17 cellular contexts compared by ENCODE assay signal in genomic region chr4:152676052-152676854, GRCh38. TPM values are rescaled to one million over a fixed set of nuclear protein-coding genes. Genes with fewer than 3 reads are reported as not detected.
DNase-seq lines count a peak whose midpoint lies in the region; ATAC-seq and TF ChIP-seq lines count a peak whose summit lies in the region.
"Had no signal": no experiment of that assay in that cellular context is flagged by ENCODE, and none has a peak within 500 bp of the region (broad histone marks: within the 10 kb centered on the region; RNA-seq: fewer than 3 reads in every experiment).

No MANE protein-coding gene starts in this region.

- no peak overlapping the region for H3K9ac ChIP-seq in colonic mucosa (ENCODE audit: low read depth in 2 of 2, low read length in 2 of 2)
- H3K9ac ChIP-seq: KMS-11 had no signal

- H3K27me3 Mint-ChIP-seq in activated CD8-positive, alpha-beta memory T cell treated with anti-CD3 and anti-CD28 coated beads, Interleukin-2, amount 10 ng/mL, durations not matched to agents 7 days and 5 days = no peaks in the 10 kb centered on the region
- H3K27me3 Mint-ChIP-seq: activated naive CD8-positive, alpha-beta T cell treated with anti-CD3 and anti-CD28 coated beads, Interleukin-2, amount 10 ng/mL, durations not matched to agents 7 days and 5 days had no signal

- DNase-seq in activated CD4-positive, CD25-positive, alpha-beta regulatory T cell (lab: John Stamatoyannopoulos, UW) = no peak
- DNase-seq in RWPE2 (ENCODE audit: low spot score) (no peak), NCI-H1105 treated with DMSO at 0.1 percent for 48 hours (lab: John Stamatoyannopoulos, UW) (no peak), colonic mucosa (no peak)
- no peak for DNase-seq in stimulated activated effector memory CD8-positive, alpha-beta T cell treated with anti-CD3 and anti-CD28 coated beads, Interleukin-12 subunit alpha, Interleukin-12 subunit beta, amount 100 ng/mL, for 72 hours (ENCODE audit: low spot score in 2 of 2)
- DNase-seq in activated CD8-positive, alpha-beta memory T cell treated with anti-CD3 and anti-CD28 coated beads, Interleukin-2, amount 10 ng/mL, durations not matched to agents 7 days and 5 days = no peak
- DNase-seq: activated CD8-positive, alpha-beta T cell treated with anti-CD3 and anti-CD28 coated beads, Interleukin-2, amount 10 ng/mL, durations not matched to agents 7 days and 5 days; activated naive CD8-positive, alpha-beta T cell treated with anti-CD3 and anti-CD28 coated beads, Interleukin-2, amount 10 ng/mL, durations not matched to agents 7 days and 5 days; NCI-H2081 treated with DMSO at 0.1 percent for 48 hours; T-helper 1 cell had no signal

- H3K27ac Mint-ChIP-seq in stimulated activated effector memory CD8-positive, alpha-beta T cell treated with anti-CD3 and anti-CD28 coated beads, Interleukin-12 subunit alpha, Interleukin-12 subunit beta, amount 100 ng/mL, for 72 hours = peak overlapping the region; percentile 60
- H3K27ac Mint-ChIP-seq in activated CD8-positive, alpha-beta memory T cell treated with anti-CD3 and anti-CD28 coated beads, Interleukin-2, amount 10 ng/mL, durations not matched to agents 7 days and 5 days = no peak overlapping the region
- H3K27ac Mint-ChIP-seq: activated CD8-positive, alpha-beta T cell treated with anti-CD3 and anti-CD28 coated beads, Interleukin-2, amount 10 ng/mL, durations not matched to agents 7 days and 5 days; activated naive CD8-positive, alpha-beta T cell treated with anti-CD3 and anti-CD28 coated beads, Interleukin-2, amount 10 ng/mL, durations not matched to agents 7 days and 5 days; GM23338 had no signal

- H3K4me3 ChIP-seq in RWPE2 (ENCODE audit: severe bottlenecking) = no peak overlapping the region
- H3K4me3 ChIP-seq in colonic mucosa = no peak overlapping the region
- H3K4me3 ChIP-seq: A549, GM23338 had no signal

- H3K27me3 ChIP-seq in RWPE2 (ENCODE audit: insufficient read depth, poor library complexity, severe bottlenecking) = no peaks in the 10 kb centered on the region
- H3K27me3 ChIP-seq in colonic mucosa = no peaks in the 10 kb centered on the region

- no peak overlapping the region for H3K4me3 Mint-ChIP-seq in stimulated activated effector memory CD8-positive, alpha-beta T cell treated with anti-CD3 and anti-CD28 coated beads, Interleukin-12 subunit alpha, Interleukin-12 subunit beta, amount 100 ng/mL, for 72 hours
- no peak overlapping the region for H3K4me3 Mint-ChIP-seq in activated CD8-positive, alpha-beta memory T cell treated with anti-CD3 and anti-CD28 coated beads, Interleukin-2, amount 10 ng/mL, durations not matched to agents 7 days and 5 days
- H3K4me3 Mint-ChIP-seq: activated CD8-positive, alpha-beta T cell treated with anti-CD3 and anti-CD28 coated beads, Interleukin-2, amount 10 ng/mL, durations not matched to agents 7 days and 5 days; activated naive CD8-positive, alpha-beta T cell treated with anti-CD3 and anti-CD28 coated beads, Interleukin-2, amount 10 ng/mL, durations not matched to agents 7 days and 5 days; GM23338 had no signal

- H3K4me1 Mint-ChIP-seq in stimulated activated effector memory CD8-positive, alpha-beta T cell treated with anti-CD3 and anti-CD28 coated beads, Interleukin-12 subunit alpha, Interleukin-12 subunit beta, amount 100 ng/mL, for 72 hours = peaks cover 48% of the 10 kb centered on the region
- peaks cover 49% of the 10 kb centered on the region for H3K4me1 Mint-ChIP-seq in activated CD8-positive, alpha-beta memory T cell treated with anti-CD3 and anti-CD28 coated beads, Interleukin-2, amount 10 ng/mL, durations not matched to agents 7 days and 5 days

- TF ChIP-seq CTCF in RWPE2 (IDR thresholded peaks at IDR 0.05; ENCODE audit: poor library complexity, severe bottlenecking) = no peak
- no peak for TF ChIP-seq CTCF in colonic mucosa (IDR thresholded peaks at IDR 0.05)

- peak; percentile 50 to 63 for ATAC-seq in activated CD4-positive, CD25-positive, alpha-beta regulatory T cell treated with anti-CD3 and anti-CD28 coated beads, Interleukin-2, amount 50 U/mL, for 24 hours
- ATAC-seq in GM21723 (IDR thresholded peaks at IDR 0.05; ENCODE audit: unreplicated experiment) = peak; percentile 46
- no peak for ATAC-seq in RWPE2 (ENCODE audit: low read depth)
- ATAC-seq in stimulated activated effector memory CD8-positive, alpha-beta T cell treated with anti-CD3 and anti-CD28 coated beads, Interleukin-12 subunit alpha, Interleukin-12 subunit beta, amount 100 ng/mL, for 72 hours = no peak
- ATAC-seq in activated CD8-positive, alpha-beta memory T cell treated with anti-CD3 and anti-CD28 coated beads, Interleukin-2, amount 10 ng/mL, durations not matched to agents 7 days and 5 days = no peak
- ATAC-seq: A549; activated CD8-positive, alpha-beta T cell treated with anti-CD3 and anti-CD28 coated beads, Interleukin-2, amount 10 ng/mL, durations not matched to agents 7 days and 5 days; GM23338; Panc1; sciatic nerve had no signal

- CTCF ChIA-PET in activated CD8-positive, alpha-beta memory T cell treated with anti-CD3 and anti-CD28 coated beads, Interleukin-2, amount 10 ng/mL, durations not matched to agents 7 days and 5 days (lab: Charles Lee) = interaction anchor here (0.6 to 3.1 kb wide), 9 partner anchors 11 to 175 kb away, joined by 3 to 12 read pairs (median 3); no protein-coding TSS in a partner anchor

- H3K27ac ChIP-seq in RWPE2 (ENCODE audit: poor library complexity, severe bottlenecking) (peak overlapping the region; percentile 99), colonic mucosa (no peak overlapping the region)
- H3K27ac ChIP-seq: A549, KMS-11 had no signal

- H3K36me3 Mint-ChIP-seq in stimulated activated effector memory CD8-positive, alpha-beta T cell treated with anti-CD3 and anti-CD28 coated beads, Interleukin-12 subunit alpha, Interleukin-12 subunit beta, amount 100 ng/mL, for 72 hours = peaks cover 7% of the 10 kb centered on the region
- peaks cover 13% of the 10 kb centered on the region for H3K36me3 Mint-ChIP-seq in activated CD8-positive, alpha-beta memory T cell treated with anti-CD3 and anti-CD28 coated beads, Interleukin-2, amount 10 ng/mL, durations not matched to agents 7 days and 5 days

- intact Hi-C loops in colonic mucosa (cut with DNase I) = no loop called here

- H3K36me3 ChIP-seq in RWPE2 (ENCODE audit: low read depth) (peaks cover 38% of the 10 kb centered on the region), colonic mucosa (no peaks in the 10 kb centered on the region)

- H3K9me3 ChIP-seq in RWPE2 (ENCODE audit: severe bottlenecking) = no peaks in the 10 kb centered on the region
- no peaks in the 10 kb centered on the region for H3K9me3 ChIP-seq in colonic mucosa
- H3K9me3 ChIP-seq: A549 had no signal

- H3K9me3 Mint-ChIP-seq in stimulated activated effector memory CD8-positive, alpha-beta T cell treated with anti-CD3 and anti-CD28 coated beads, Interleukin-12 subunit alpha, Interleukin-12 subunit beta, amount 100 ng/mL, for 72 hours = no peaks in the 10 kb centered on the region
- no peaks in the 10 kb centered on the region for H3K9me3 Mint-ChIP-seq in activated CD8-positive, alpha-beta memory T cell treated with anti-CD3 and anti-CD28 coated beads, Interleukin-2, amount 10 ng/mL, durations not matched to agents 7 days and 5 days (ENCODE audit: low read depth)
- H3K9me3 Mint-ChIP-seq: activated naive CD8-positive, alpha-beta T cell treated with anti-CD3 and anti-CD28 coated beads, Interleukin-2, amount 10 ng/mL, durations not matched to agents 7 days and 5 days; GM23338 had no signal

- H3K4me1 ChIP-seq in RWPE2 (ENCODE audit: insufficient read depth, poor library complexity, severe bottlenecking) (peaks cover 53% of the 10 kb centered on the region), colonic mucosa (no peaks in the 10 kb centered on the region)

RNA-seq across cellular contexts. Expression of gene TMEM154, which starts 3.5 kb away (rescaled TPM):
- total RNA-seq in activated CD8-positive, alpha-beta memory T cell treated with anti-CD3 and anti-CD28 coated beads, Interleukin-2, amount 10 ng/mL, durations not matched to agents 7 days and 5 days = 10 to 100 TPM; 23.9 to 25.4 TPM
- 1 to 10 TPM; 1.5 to 3.5 TPM for total RNA-seq in colonic mucosa

Comparison
In these comparisons a context has a peak if more than half of its experiments do, and no peak if none do; other contexts are left out.
1. ATAC-seq: peak in activated CD4-positive, CD25-positive, alpha-beta regulatory T cell treated with anti-CD3 and anti-CD28 coated beads, Interleukin-2, amount 50 U/mL, for 24 hours (2 of 2) and GM21723 (single experiment); none in RWPE2 (single experiment), stimulated activated effector memory CD8-positive, alpha-beta T cell treated with anti-CD3 and anti-CD28 coated beads, Interleukin-12 subunit alpha, Interleukin-12 subunit beta, amount 100 ng/mL, for 72 hours (single experiment) and activated CD8-positive, alpha-beta memory T cell treated with anti-CD3 and anti-CD28 coated beads, Interleukin-2, amount 10 ng/mL, durations not matched to agents 7 days and 5 days (single experiment).
2. RNA of gene TMEM154, which starts 3.5 kb away (total RNA-seq): 23.9 to 25.4 TPM in activated CD8-positive, alpha-beta memory T cell treated with anti-CD3 and anti-CD28 coated beads, Interleukin-2, amount 10 ng/mL, durations not matched to agents 7 days and 5 days; 1.5 to 3.5 TPM in colonic mucosa; every median in the first group is over 4 times any median in the second.